8 cellular contexts compared by ENCODE assay signal in genomic region chr7:149027055-149027454, GRCh38. TPM values are rescaled to one million over a fixed set of nuclear protein-coding genes. Genes with fewer than 3 reads are reported as not detected.
A peak's percentile ranks its signal among the peaks of the same experiment; 100 is the strongest.
DNase-seq lines count a peak whose midpoint lies in the region; ATAC-seq and TF ChIP-seq lines count a peak whose summit lies in the region.

No MANE protein-coding gene starts in this region.

- H4K20me1 ChIP-seq in OCI-LY7 (ENCODE audit: insufficient read depth, low read length) = peaks cover 7% of the 10 kb centered on the region

- H3K9me2 ChIP-seq in OCI-LY7 (ENCODE audit: insufficient read depth, low read length) = no peaks in the 10 kb centered on the region

- H3K27me3 ChIP-seq in esophagus muscularis mucosa = no peaks in the 10 kb centered on the region

- peaks cover 60% of the 10 kb centered on the region for H3K79me2 ChIP-seq in OCI-LY7 (ENCODE audit: insufficient read depth, low read depth, low read length)

- TF ChIP-seq CTCF in GM12865 (IDR thresholded peaks at IDR 0.05; ENCODE audit: insufficient read depth, low read depth, low read length, missing control alignments) (no peak), OCI-LY7 (conservative IDR thresholded peaks at IDR 0.05; ENCODE audit: low read length) (no peak), esophagus muscularis mucosa (IDR thresholded peaks at IDR 0.05) (no peak)

- CTCF ChIA-PET in OCI-LY7 (lab: Charles Lee; ENCODE audit: unreplicated experiment) = interaction anchor here (0.5 to 1.8 kb wide), 2 partner anchors 10 to 39 kb away, joined by 4 to 10 read pairs; no protein-coding TSS in a partner anchor

- intact Hi-C loops in OCI-LY7 (cut with micrococcal nuclease; ENCODE audit: unreplicated experiment) (loop anchor here (5.0 kb wide), 1 partner anchor 235 kb away; the partner anchor contains the start of gene ZNF783), esophagus muscularis mucosa (cut with DNase I) (no loop called here)

- H2AFZ ChIP-seq in OCI-LY7 (ENCODE audit: low read length) = no peak overlapping the region

- WGBS in esophagus muscularis mucosa = 27% methylated on average over 10 of the region's 10 CpGs

- TF ChIP-seq EP300 in esophagus muscularis mucosa (IDR thresholded peaks at IDR 0.05) = no peak

- peak overlapping the region; percentile 84 for H3K27ac ChIP-seq in OCI-LY7 (ENCODE audit: low read depth, low read length, poor library complexity, severe bottlenecking)
- H3K27ac ChIP-seq in esophagus muscularis mucosa (replicated peaks in 1 of 4) = peak overlapping the region; percentile 85 to 92 (median 90)

- BruUV-seq in OCI-LY7 (replicated peaks; lab: Mats Ljungman, UMichigan) = TSS peak; percentile 64

- H3K4me3 ChIP-seq in GM12865 (ENCODE audit: low read depth, low read length) = peak overlapping the region; percentile 79
- peak overlapping the region; percentile 96 for H3K4me3 ChIP-seq in OCI-LY7 (ENCODE audit: low read depth, low read length, poor library complexity, severe bottlenecking)
- H3K4me3 ChIP-seq in esophagus muscularis mucosa = peak overlapping the region; percentile 68 to 88 (median 72)

- TF ChIP-seq POLR2A in esophagus muscularis mucosa (IDR thresholded peaks at IDR 0.05; ENCODE audit: low read depth) = no peak

- H3K36me3 ChIP-seq in OCI-LY7 (ENCODE audit: insufficient read depth, low read length) = peaks cover 28% of the 10 kb centered on the region
- peaks cover 0 to 5% (median 0%) of the 10 kb centered on the region in 4 donors for H3K36me3 ChIP-seq in esophagus muscularis mucosa

- peak; percentile 53 for DNase-seq in GM12865 (ENCODE audit: low read depth)
- peak; percentile 57 for DNase-seq in OCI-LY7 (ENCODE audit: low spot score)
- no peak for DNase-seq in esophagus muscularis mucosa (ENCODE audit: extremely low spot score)
- peak; percentile 16 for DNase-seq in renal cortical epithelial cell (ENCODE audit: low read depth)
- DNase-seq in HK-2 (ENCODE audit: unreplicated experiment) = no peak
- DNase-seq in NCI-H128 (lab: John Stamatoyannopoulos, UW; ENCODE audit: unreplicated experiment) = no peak
- DNase-seq in H4 (ENCODE audit: low spot score) = no peak

- H3K9me3 ChIP-seq in OCI-LY7 (ENCODE audit: low read length) = no peaks in the 10 kb centered on the region
- no peaks in the 10 kb centered on the region for H3K9me3 ChIP-seq in esophagus muscularis mucosa

- H3K4me1 ChIP-seq in OCI-LY7 (ENCODE audit: insufficient read depth, low read length, poor library complexity, severe bottlenecking) = peaks cover 31% of the 10 kb centered on the region
- H3K4me1 ChIP-seq in esophagus muscularis mucosa = peaks cover 17 to 38% (median 27%) of the 10 kb centered on the region in 4 donors

- POLR2A ChIA-PET in OCI-LY7 (lab: Charles Lee) = interaction anchor here (0.6 to 1.5 kb wide), 6 partner anchors 16 to 42 kb away, joined by 3 to 4 read pairs (median 3); no protein-coding TSS in a partner anchor

- no peak for ATAC-seq in HG03095 (IDR thresholded peaks at IDR 0.05; ENCODE audit: unreplicated experiment)

- peak overlapping the region; percentile 94 for H3K4me2 ChIP-seq in OCI-LY7 (ENCODE audit: low read length)

RNA-seq across cellular contexts. Expression of gene PDIA4, which starts 1.2 kb away (rescaled TPM):
- 130 TPM in 2 replicates for total RNA-seq in OCI-LY7 (2014; rRNA removed; shearing (Covaris generic))
- total RNA-seq in OCI-LY7 (2022) (120 and 141 TPM in 2 replicates), esophagus muscularis mucosa (10 to 100 TPM; 33.2 to 58.1 (median 42.8) TPM), renal cortical epithelial cell (254 and 463 TPM in 2 replicates)
- 307 and 318 TPM in 2 replicates for total RNA-seq in H4 (2014; rRNA removed; shearing (Covaris generic))

Comparison
In these comparisons a context has a peak if more than half of its experiments do, and no peak if none do; other contexts are left out.
1. DNase-seq: peak in GM12865 (single experiment), OCI-LY7 (single experiment) and renal cortical epithelial cell (single experiment); none in esophagus muscularis mucosa (single experiment), HK-2 (single experiment), NCI-H128 (single experiment) and H4 (single experiment).
2. Peak in every context shown above with its lines, with median percentiles within 50 percentile points of each other: H3K4me3 ChIP-seq.